ENCODE assay signal across 21 cellular contexts in genomic region chr9:93909242-93909616, GRCh38. TPM values are rescaled to one million over a fixed set of nuclear protein-coding genes. Genes with fewer than 3 reads are reported as not detected.
DNase-seq lines count a peak whose midpoint lies in the region; ATAC-seq, FAIRE-seq and TF ChIP-seq lines count a peak whose summit lies in the region.
"Had no signal": no experiment of that assay in that cellular context is flagged by ENCODE, and none has a peak within 500 bp of the region (broad histone marks: within the 10 kb centered on the region; RNA-seq: fewer than 3 reads in every experiment).

No MANE protein-coding gene starts in this region.

- CTCF ChIA-PET in HepG2 (lab: Yijun Ruan, JAX; ENCODE audit: low intra/inter-chr PET ratio, low total read pairs): no interaction called here

- H3K27me3 ChIP-seq in right lobe of liver: no peaks in the 10 kb centered on the region
- H3K27me3 ChIP-seq in HepG2 (ENCODE audit: control insufficient read depth in 1 of 2, insufficient read depth in 2 of 2, low read length in 2 of 2): peaks cover 5 to 26% of the 10 kb centered on the region in 2 experiments; a peak in 3 of 5 replicates
- peaks cover 0 to 30% (median 0%) of the 10 kb centered on the region in 3 experiments for H3K27me3 ChIP-seq in neuronal stem cell (ENCODE audit: control insufficient read depth in 3 of 3, insufficient read depth in 3 of 3, low read depth in 1 of 3, low read length in 3 of 3)

- H3K27ac Mint-ChIP-seq in HFFc6: no peak overlapping the region

- no peak for FAIRE-seq in HepG2 (lab: Jason Lieb, UNC)
- FAIRE-seq: H54 had no signal

- no TSS peak for BruUV-seq in HepG2 (replicated peaks; lab: Mats Ljungman, UMichigan)

- peak overlapping the region; percentile 18 for H2BK15ac ChIP-seq in neuronal stem cell (ENCODE audit: low read length)

- H3K27ac ChIP-seq in right lobe of liver (no peak overlapping the region), HepG2 (ENCODE audit: extremely low read length, insufficient read depth, low read length) (no peak overlapping the region), VCaP (peak overlapping the region; percentile 41; the same call in 1 of the 2 replicates), neuronal stem cell (replicated peaks; ENCODE audit: low read length) (no peak overlapping the region)

- no peak for TF ChIP-seq EP300 in HepG2 (IDR thresholded peaks at IDR 0.05; ENCODE audit: low read depth in 2 of 2, low read length in 2 of 2)
- no peak for TF ChIP-seq EP300 in HepG2 (CRISPR knock-in tag; IDR thresholded peaks at IDR 0.05; ENCODE audit: borderline replicate concordance)

- H3K9ac ChIP-seq in HepG2 (ENCODE audit: insufficient read depth, low read depth, low read length) (no peak overlapping the region), neuronal stem cell (ENCODE audit: low read depth, low read length, poor library complexity) (peak overlapping the region; percentile 13)
- H3K9ac ChIP-seq: SK-N-SH had no signal

- no peak overlapping the region for H2BK120ac ChIP-seq in neuronal stem cell (ENCODE audit: low read depth, low read length)

- DNase-seq in right lobe of liver (peak in 2 of 3 donors; percentile 4 to 30), HepG2 (ENCODE audit: low spot score) (no peak), neuronal stem cell (ENCODE audit: low spot score) (no peak), HFFc6 (no peak)
- DNase-seq: DND-41, KBM-7, NCI-H1048, NCI-H1417 treated with DMSO at 0.1 percent for 48 hours, NCI-H446 treated with DMSO at 0.1 percent for 48 hours, NCI-H748 treated with DMSO at 0.1 percent for 48 hours, PC-3, SIG-M5 had no signal

- intact Hi-C loops in right lobe of liver (cut with DNase I): loop anchor here in 1 of 2 donors (10.0 kb wide), 1 partner anchor 84 kb away; no protein-coding TSS in a partner anchor
- intact Hi-C loops in HepG2 (cut with micrococcal nuclease; ENCODE audit: unreplicated experiment): no loop called here

- H3K4me2 ChIP-seq in HepG2 (ENCODE audit: low read depth, low read length) (no peak overlapping the region), neuronal stem cell (ENCODE audit: insufficient read depth, low read length, poor library complexity, severe bottlenecking) (no peak overlapping the region)
- H3K4me2 ChIP-seq: SK-N-SH had no signal

- no peaks in the 10 kb centered on the region; the same call in 1 of the 2 replicates for H3K9me3 Mint-ChIP-seq in HFFc6

- ATAC-seq in right lobe of liver (no peak), HepG2 (no peak; the same call in 2 of the 3 replicates), GM18498 (IDR thresholded peaks at IDR 0.05; ENCODE audit: unreplicated experiment) (no peak), GM18861 (IDR thresholded peaks at IDR 0.05; ENCODE audit: unreplicated experiment) (no peak)

- no peak overlapping the region for H4K91ac ChIP-seq in neuronal stem cell (ENCODE audit: low read depth, low read length, poor library complexity)

- TF ChIP-seq POLR2A in right lobe of liver (IDR thresholded peaks at IDR 0.05): no peak
- no peak for TF ChIP-seq POLR2A in HepG2 (IDR thresholded peaks at IDR 0.05; ENCODE audit: insufficient read depth in 1 of 2, low read depth in 2 of 2, low read length in 2 of 2)

- peak overlapping the region; percentile 37 for H3K18ac ChIP-seq in neuronal stem cell (ENCODE audit: low read length)

- in situ Hi-C loops in HepG2 (cut with HindIII; ENCODE audit: extremely low pct_ligation_motif_present, low pct_unique_long_range_greater_than_20kb): no loop called here

- POLR2A ChIA-PET in HepG2 (lab: Yijun Ruan, JAX): no interaction called here

- H2BK5ac ChIP-seq in neuronal stem cell (ENCODE audit: low read length): no peak overlapping the region

- no peak overlapping the region for H3K4ac ChIP-seq in neuronal stem cell (ENCODE audit: low read length)

- H3K36me3 ChIP-seq in right lobe of liver: no peaks in the 10 kb centered on the region
- H3K36me3 ChIP-seq in HepG2 (replicated peaks in 1 of 2; ENCODE audit: control insufficient read depth in 1 of 2, insufficient read depth in 2 of 2, low read length in 2 of 2): no peaks in the 10 kb centered on the region
- H3K36me3 ChIP-seq in neuronal stem cell (replicated peaks in 1 of 2; ENCODE audit: control insufficient read depth in 2 of 2, insufficient read depth in 2 of 2, low read length in 2 of 2): no peaks in the 10 kb centered on the region

- H3K36me3 Mint-ChIP-seq in HFFc6 (ENCODE audit: low read depth): no peaks in the 10 kb centered on the region

- no peak for TF ChIP-seq RAD21 in HepG2 (CRISPR knock-in tag; IDR thresholded peaks at IDR 0.05)

- no peak overlapping the region for H4K8ac ChIP-seq in neuronal stem cell (ENCODE audit: low read depth, low read length)

- H2BK12ac ChIP-seq in neuronal stem cell (ENCODE audit: low read length): no peak overlapping the region

- H3K4me3 ChIP-seq in right lobe of liver (no peak overlapping the region), HepG2 (replicated peaks in 1 of 3; ENCODE audit: insufficient read depth in 1 of 3, low read depth in 2 of 3, low read length in 3 of 3) (no peak overlapping the region), neuronal stem cell (ENCODE audit: low read length in 2 of 2) (no peak overlapping the region)

- WGBS in right lobe of liver (ENCODE audit: insufficient coverage, low coverage, low lambda C conversion rate, missing lambda C conversion rate): 49% methylated on average over 6 of the region's 6 CpGs
- 29% methylated on average over 6 of the region's 6 CpGs for WGBS in HepG2 (ENCODE audit: low lambda C conversion rate)
- no CpG with 5 or more reads among the region's 6 CpGs for WGBS in neuronal stem cell (ENCODE audit: extremely low coverage in 2 of 2, insufficient read length in 2 of 2, insufficient replicate concordance in 1 of 2), 2 donors

- H4K20me1 ChIP-seq in HepG2 (ENCODE audit: insufficient read depth, low read length): no peaks in the 10 kb centered on the region

- no peaks in the 10 kb centered on the region for H3K79me1 ChIP-seq in neuronal stem cell (ENCODE audit: low read depth, low read length)

- no peaks in the 10 kb centered on the region for H3K79me2 ChIP-seq in HepG2 (ENCODE audit: insufficient read depth, low read length)

- H3K23ac ChIP-seq in neuronal stem cell (ENCODE audit: low read depth, low read length, poor library complexity): no peak overlapping the region

- H3K27me3 Mint-ChIP-seq in HFFc6 (ENCODE audit: insufficient read depth): peaks cover 20% of the 10 kb centered on the region

- no peak overlapping the region for H3K14ac ChIP-seq in neuronal stem cell (ENCODE audit: low read length)

- H3K4me1 Mint-ChIP-seq in HFFc6 (ENCODE audit: low read depth): no peaks in the 10 kb centered on the region

- no peak overlapping the region for H2AK5ac ChIP-seq in neuronal stem cell (ENCODE audit: low read depth, low read length)

- TF ChIP-seq CTCF in right lobe of liver (IDR thresholded peaks at IDR 0.05) (no peak), HepG2 (CRISPR knock-in tag; IDR thresholded peaks at IDR 0.05) (no peak), VCaP (conservative IDR thresholded peaks at IDR 0.05) (peak; percentile 57), HFFc6 (IDR thresholded peaks at IDR 0.05) (no peak)

- no peak overlapping the region for H3K4me3 Mint-ChIP-seq in HFFc6

- H3K9me3 ChIP-seq in right lobe of liver (no peaks in the 10 kb centered on the region), HepG2 (ENCODE audit: low read length) (no peaks in the 10 kb centered on the region), neuronal stem cell (replicated peaks in 1 of 2; ENCODE audit: control insufficient read depth in 2 of 2, insufficient read depth in 1 of 2, low read depth in 1 of 2, low read length in 2 of 2) (peaks cover 0 to 2% of the 10 kb centered on the region in 2 donors)
- H3K9me3 ChIP-seq: SK-N-SH had no signal

- H3K4me1 ChIP-seq in right lobe of liver (no peaks in the 10 kb centered on the region), HepG2 (ENCODE audit: insufficient read depth, low read length) (no peaks in the 10 kb centered on the region), neuronal stem cell (ENCODE audit: control insufficient read depth in 2 of 2, insufficient read depth in 1 of 2, low read depth in 1 of 2, low read length in 2 of 2) (peaks cover 0 to 9% of the 10 kb centered on the region in 2 donors)

- no peak overlapping the region for H2AFZ ChIP-seq in HepG2 (ENCODE audit: low read length)
- H2AFZ ChIP-seq in neuronal stem cell (ENCODE audit: low read length): no peak overlapping the region

TF ChIP-seq in HepG2, 621 proteins besides CTCF, POLR2A, EP300 and RAD21 (continues in another document):
- no peak for TF ChIP-seq PHF5A (CRISPR knock-in tag; IDR thresholded peaks at IDR 0.05; ENCODE audit: low read depth, unreplicated experiment)

RNA-seq across cellular contexts. Expression of gene BARX1, which starts 45.9 kb away (rescaled TPM):
- total RNA-seq in right lobe of liver (not detected), HepG2 (2016; rRNA removed; fragmentation: Illumina TruSeq; extraction: Trizol) (not detected in 2 replicates)
- not detected in 2 replicates for total RNA-seq in HepG2 (2016; cell fraction: cytosol; rRNA removed; fragmentation: Illumina TruSeq; extraction: Trizol; ENCODE audit: low read depth)
- total RNA-seq in HepG2 (2016; cell fraction: insoluble cytoplasmic fraction; rRNA removed; fragmentation: Illumina TruSeq; extraction: Trizol): not detected in 2 replicates
- total RNA-seq in HepG2 (2016; cell fraction: membrane; rRNA removed; fragmentation: Illumina TruSeq; extraction: Trizol): not detected in 2 replicates
- total RNA-seq in HepG2 (2016; cell fraction: nucleus; rRNA removed; fragmentation: Illumina TruSeq; extraction: Trizol): not detected in 2 replicates
- polyA plus RNA-seq in HepG2 (2011; rRNA removed): not detected in 2 replicates
- polyA plus RNA-seq in HepG2 (2011; cell fraction: cytosol; rRNA removed): not detected in 2 replicates
- not detected in 2 replicates for polyA plus RNA-seq in HepG2 (2011; cell fraction: nucleus; rRNA removed)
- not detected in 2 replicates for polyA plus RNA-seq in HepG2 (2012)
- not detected in 2 replicates for polyA plus RNA-seq in HepG2 (2016; cell fraction: cytosol; fragmentation: Illumina TruSeq; extraction: Trizol; ENCODE audit: low read depth)
- polyA plus RNA-seq in HepG2 (2016; cell fraction: insoluble cytoplasmic fraction; fragmentation: Illumina TruSeq; extraction: Trizol; ENCODE audit: low read depth): not detected in 2 replicates
- not detected in 2 replicates for polyA plus RNA-seq in HepG2 (2016; cell fraction: membrane; fragmentation: Illumina TruSeq; extraction: Trizol; ENCODE audit: low read depth)
- not detected in 2 replicates for polyA plus RNA-seq in HepG2 (2016; cell fraction: nucleus; fragmentation: Illumina TruSeq; extraction: Trizol; ENCODE audit: insufficient read depth, low read depth)
- 0.65 TPM in 1 of 2 replicates, not detected in the other for polyA minus RNA-seq in HepG2 (2011; rRNA and poly(A)+ RNA removed; ENCODE audit: low replicate concordance)
- polyA minus RNA-seq in HepG2 (2011; cell fraction: cytosol; rRNA and poly(A)+ RNA removed): not detected in 2 replicates
- not detected in 2 replicates for polyA minus RNA-seq in HepG2 (2011; cell fraction: nucleus; rRNA and poly(A)+ RNA removed)
- 2.4 TPM for polyA plus RNA-seq in neuronal stem cell (2013, experiment 1 of 2)
- 2.4 TPM for polyA plus RNA-seq in neuronal stem cell (2013, experiment 2 of 2)
- total RNA-seq in HFFc6 (2021; fragmentation: NEBNext Ultra II Directional; extraction: Animal tissue kit (Norgen Biotek cat#: 25700)): not detected
- total RNA-seq: CD4-positive, CD25-positive, alpha-beta regulatory T cell; G401; PC-3; RPMI7951 had no signal
- polyA plus RNA-seq: BJ; CD4-positive, CD25-positive, alpha-beta regulatory T cell; SK-N-SH had no signal

Comparison
In these comparisons a context has a peak if more than half of its experiments do, and no peak if none do; other contexts are left out.
1. DNase-seq: peak in right lobe of liver (2 of 3); none in HepG2 (single experiment), neuronal stem cell (single experiment) and HFFc6 (single experiment).